In genomic region chr19:34096020-34096915, GRCh38 we compare ENCODE assay signal across 8 cellular contexts.
DNase-seq lines count a peak whose midpoint lies in the region; ATAC-seq and TF ChIP-seq lines count a peak whose summit lies in the region.

No MANE protein-coding gene starts in this region.

- no peaks in the 10 kb centered on the region for H4K20me1 ChIP-seq in KMS-11 (ENCODE audit: insufficient read depth)
- H4K20me1 ChIP-seq in PC-3 (ENCODE audit: low read length): no peaks in the 10 kb centered on the region

- H3K27ac ChIP-seq in KMS-11: no peak overlapping the region
- no peak overlapping the region for H3K27ac ChIP-seq in PC-3 (ENCODE audit: low read length)

- H3K79me2 ChIP-seq in KMS-11 (ENCODE audit: insufficient read depth, low read depth) (no peaks in the 10 kb centered on the region), PC-3 (ENCODE audit: low read length) (no peaks in the 10 kb centered on the region)

- POLR2A ChIA-PET in PC-3 (lab: Charles Lee; ENCODE audit: unreplicated experiment): no interaction called here

- no TSS peak for BruUV-seq in PC-3 (replicated peaks; lab: Mats Ljungman, UMichigan)

- no peak overlapping the region for H3K4me2 ChIP-seq in KMS-11
- H3K4me2 ChIP-seq in PC-3 (ENCODE audit: low read length): peak overlapping the region; percentile 67

- no peaks in the 10 kb centered on the region for H3K9me3 Mint-ChIP-seq in effector memory CD8-positive, alpha-beta T cell

- DNase-seq in DMS153 treated with DMSO at 0.1 percent for 48 hours (lab: John Stamatoyannopoulos, UW; ENCODE audit: unreplicated experiment): peak; percentile 44
- peak; percentile 72 for DNase-seq in PC-3
- DNase-seq in effector memory CD8-positive, alpha-beta T cell: no peak
- DNase-seq in medulla oblongata (ENCODE audit: extremely low spot score): peak; percentile 73

- H3F3A ChIP-seq in PC-3 (ENCODE audit: low read length, unreplicated experiment): no peaks in the 10 kb centered on the region

- H3K9me3 ChIP-seq in PC-3 (ENCODE audit: low read length): no peaks in the 10 kb centered on the region

- H3K27me3 ChIP-seq in KMS-11 (ENCODE audit: insufficient read depth, low read depth): no peaks in the 10 kb centered on the region
- H3K27me3 ChIP-seq in PC-3 (ENCODE audit: low read length): no peaks in the 10 kb centered on the region

- peak; percentile 78 for TF ChIP-seq CTCF in KMS-11 (conservative IDR thresholded peaks at IDR 0.05; ENCODE audit: low read depth, low read length)
- TF ChIP-seq CTCF in PC-3 (conservative IDR thresholded peaks at IDR 0.05; ENCODE audit: low read depth, low read length): peak; percentile 78

- H3K9ac ChIP-seq in KMS-11 (no peak overlapping the region), PC-3 (ENCODE audit: low read length) (no peak overlapping the region)

- intact Hi-C loops in PC-3 (cut with micrococcal nuclease): loop anchor here (1.0 to 5.0 kb wide), 5 partner anchors 28 to 318 kb away; no protein-coding TSS in a partner anchor

- H3K4me1 Mint-ChIP-seq in effector memory CD8-positive, alpha-beta T cell (ENCODE audit: low read depth in 2 of 2): no peaks in the 10 kb centered on the region

- no peaks in the 10 kb centered on the region for H3K36me3 ChIP-seq in KMS-11 (ENCODE audit: insufficient read depth)
- no peaks in the 10 kb centered on the region for H3K36me3 ChIP-seq in PC-3 (ENCODE audit: low read depth, low read length)

- no peak overlapping the region for H3K4me3 Mint-ChIP-seq in effector memory CD8-positive, alpha-beta T cell

- no peak overlapping the region for H3K27ac Mint-ChIP-seq in effector memory CD8-positive, alpha-beta T cell

- peaks cover 10 to 33% of the 10 kb centered on the region in 2 donors for H3K27me3 Mint-ChIP-seq in effector memory CD8-positive, alpha-beta T cell

- CTCF ChIA-PET in PC-3 (lab: Charles Lee): interaction anchor here (0.5 to 1.5 kb wide), 9 partner anchors 10 to 680 kb away, joined by 3 to 15 read pairs (median 4); no protein-coding TSS in a partner anchor

- H3K4me1 ChIP-seq in KMS-11 (ENCODE audit: low read depth, poor library complexity, severe bottlenecking): no peaks in the 10 kb centered on the region
- 0 out of 2 replicates have a peak, but pooled peaks cover 3% of the 10 kb centered on the region for H3K4me1 ChIP-seq in PC-3 (ENCODE audit: insufficient read depth, low read length)

- H3K4me3 ChIP-seq in KMS-11 (IDR thresholded peaks at IDR 0.05; ENCODE audit: insufficient read depth, low read depth, low read length) (no peak overlapping the region), PC-3 (ENCODE audit: low read length) (peak overlapping the region; percentile 40; the same call in 1 of the 2 replicates)

- no peaks in the 10 kb centered on the region for H3K9me2 ChIP-seq in PC-3 (replicated peaks; ENCODE audit: low read length)

- no peaks in the 10 kb centered on the region for H3K36me3 Mint-ChIP-seq in effector memory CD8-positive, alpha-beta T cell (ENCODE audit: insufficient read depth)

- ATAC-seq in PC-3 (peak; percentile 70), HG03457 (IDR thresholded peaks at IDR 0.05; ENCODE audit: unreplicated experiment) (no peak), HG02588 (IDR thresholded peaks at IDR 0.05; ENCODE audit: unreplicated experiment) (no peak), HG02885 (IDR thresholded peaks at IDR 0.05; ENCODE audit: poor library complexity, unreplicated experiment) (no peak)
- ATAC-seq in effector memory CD8-positive, alpha-beta T cell (replicated peaks): peak; percentile 42

- H2AFZ ChIP-seq in KMS-11 (ENCODE audit: low read depth) (no peak overlapping the region), PC-3 (ENCODE audit: low read length) (peak overlapping the region; percentile 63)

Comparison
In these comparisons a context has a peak if more than half of its experiments do, and no peak if none do; other contexts are left out.
1. DNase-seq: peak in DMS153 treated with DMSO at 0.1 percent for 48 hours (single experiment), PC-3 (single experiment) and medulla oblongata (single experiment); none in effector memory CD8-positive, alpha-beta T cell (0 of 3).
2. ATAC-seq: peak in PC-3 (single experiment) and effector memory CD8-positive, alpha-beta T cell (single experiment); none in HG03457 (single experiment), HG02588 (single experiment) and HG02885 (single experiment).